12 cellular contexts compared by ENCODE assay signal in genomic region chr11:47272706-47273105, GRCh38. TPM values are rescaled to one million over a fixed set of nuclear protein-coding genes. Genes with fewer than 3 reads are reported as not detected.
DNase-seq lines count a peak whose midpoint lies in the region; ATAC-seq, FAIRE-seq and TF ChIP-seq lines count a peak whose summit lies in the region.
"Had no signal": no experiment of that assay in that cellular context is flagged by ENCODE, and none has a peak within 500 bp of the region (broad histone marks: within the 10 kb centered on the region; RNA-seq: fewer than 3 reads in every experiment).

No MANE protein-coding gene starts in this region.

- no peak for TF ChIP-seq EP300 in A549 (IDR thresholded peaks at IDR 0.05)

- no peak for TF ChIP-seq CTCF in A549 (IDR thresholded peaks at IDR 0.05)
- no peak for TF ChIP-seq CTCF in OCI-LY7 (conservative IDR thresholded peaks at IDR 0.05; ENCODE audit: low read length)
- no peak for TF ChIP-seq CTCF in fibroblast of mammary gland (conservative IDR thresholded peaks at IDR 0.05; ENCODE audit: control insufficient read depth, insufficient read depth, low read depth, low read length)
- TF ChIP-seq CTCF in testis (IDR thresholded peaks at IDR 0.05), result no peak

- TF ChIP-seq POLR2A in A549 (IDR thresholded peaks at IDR 0.05; ENCODE audit: low read length) (no peak), testis (IDR thresholded peaks at IDR 0.05) (no peak)

- DNase-seq in A549 (ENCODE audit: low read depth in 1 of 2, low spot score in 1 of 2) (no peak), OCI-LY7 (ENCODE audit: low spot score) (peak; percentile 13), fibroblast of mammary gland (ENCODE audit: low read depth) (peak; percentile 17), testis (no peak), RPMI8226 (no peak), EL (no peak), NCI-H2029 treated with DMSO at 0.1 percent for 48 hours (lab: John Stamatoyannopoulos, UW) (no peak)
- DNase-seq in CD8-positive, alpha-beta memory T cell, result no peak
- DNase-seq: activated CD4-positive, alpha-beta T cell treated with anti-CD3 and anti-CD28 coated beads for 48 hours; effector CD8-positive, alpha-beta T cell; stimulated activated CD4-positive, alpha-beta T cell treated with anti-CD3 and anti-CD28 coated beads, Interleukin-1b, Interleukin-23, amount 100 ng/mL, for 48 hours had no signal

- intact Hi-C loops in OCI-LY7 (cut with micrococcal nuclease; ENCODE audit: unreplicated experiment), result loop anchor here (5.0 kb wide), 3 partner anchors 100 to 580 kb away; no protein-coding TSS in a partner anchor
- intact Hi-C loops in testis (cut with DNase I; ENCODE audit: low total_unique reads), result no loop called here

- no peak for ATAC-seq in A549

- no peaks in the 10 kb centered on the region for H3K9me3 ChIP-seq in A549
- no peaks in the 10 kb centered on the region for H3K9me3 ChIP-seq in CD8-positive, alpha-beta memory T cell (ENCODE audit: low read length)
- no peaks in the 10 kb centered on the region for H3K9me3 ChIP-seq in OCI-LY7 (ENCODE audit: low read length)
- H3K9me3 ChIP-seq in testis, result no peaks in the 10 kb centered on the region

- H3K79me2 ChIP-seq in OCI-LY7 (ENCODE audit: insufficient read depth, low read depth, low read length), result peaks cover 41% of the 10 kb centered on the region

- 0% methylated on average over 1 of the region's 1 CpG for WGBS in A549 (ENCODE audit: missing lambda C conversion rate)
- 0% methylated on average over 1 of the region's 1 CpG for WGBS in testis, 2 donors

- no peak overlapping the region for H3K4me2 ChIP-seq in A549
- H3K4me2 ChIP-seq in OCI-LY7 (ENCODE audit: low read length), result peak overlapping the region; percentile 86

- H3K9me2 ChIP-seq in OCI-LY7 (ENCODE audit: insufficient read depth, low read length), result no peaks in the 10 kb centered on the region

- H3K27me3 Mint-ChIP-seq in CD8-positive, alpha-beta memory T cell, result no peaks in the 10 kb centered on the region
- H3K27me3 Mint-ChIP-seq: activated naive CD4-positive, alpha-beta T cell treated with anti-CD3 and anti-CD28 coated beads, Interleukin-2, amount 50 U/mL, for 24 hours had no signal

- POLR2A ChIA-PET in A549 (lab: Yijun Ruan, JAX), result interaction anchor here (1.2 kb wide), 1 partner anchor 59 kb away, joined by 3 read pairs; no protein-coding TSS in a partner anchor
- POLR2A ChIA-PET in CD8-positive, alpha-beta memory T cell (lab: Charles Lee), result interaction anchor here (1.0 kb wide), 1 partner anchor 59 kb away, joined by 10 read pairs; the partner anchor contains the start of gene DDB2
- POLR2A ChIA-PET in OCI-LY7 (lab: Charles Lee), result interaction anchor here (0.8 to 2.0 kb wide), 5 partner anchors 10 to 170 kb away, joined by 3 to 7 read pairs (median 3); partner anchors contain the start of gene ACP2

- H3K9me3 Mint-ChIP-seq in CD8-positive, alpha-beta memory T cell, result no peaks in the 10 kb centered on the region
- H3K9me3 Mint-ChIP-seq: activated naive CD4-positive, alpha-beta T cell treated with anti-CD3 and anti-CD28 coated beads, Interleukin-2, amount 50 U/mL, for 24 hours had no signal

- peaks cover 3 to 54% (median 4%) of the 10 kb centered on the region in 3 donors for H3K36me3 Mint-ChIP-seq in CD8-positive, alpha-beta memory T cell

- CTCF ChIA-PET in A549 (lab: Yijun Ruan, JAX), result interaction anchor here (0.5 to 3.9 kb wide), 14 partner anchors 8 to 323 kb away, joined by 3 to 32 read pairs (median 4); partner anchors contain the start of gene NR1H3
- CTCF ChIA-PET in CD8-positive, alpha-beta memory T cell (lab: Charles Lee), result interaction anchor here (0.7 to 2.2 kb wide), 6 partner anchors 9 to 48 kb away, joined by 3 to 9 read pairs (median 4); partner anchors contain the start of gene ACP2
- CTCF ChIA-PET in OCI-LY7 (lab: Charles Lee; ENCODE audit: unreplicated experiment), result interaction anchor here (0.7 kb wide), 2 partner anchors 52 to 308 kb away, joined by 3 read pairs; no protein-coding TSS in a partner anchor

- H3K4me3 ChIP-seq in A549 (no peak overlapping the region), OCI-LY7 (ENCODE audit: low read depth, low read length, poor library complexity, severe bottlenecking) (peak overlapping the region; percentile 78), fibroblast of mammary gland (ENCODE audit: control insufficient read depth, low read depth, low read length) (no peak overlapping the region), testis (no peak overlapping the region)
- no peak overlapping the region for H3K4me3 ChIP-seq in CD8-positive, alpha-beta memory T cell (ENCODE audit: low read length)

- FAIRE-seq in A549 (lab: Jason Lieb, UNC), result no peak

- H3K4me1 ChIP-seq in A549 (peaks cover 22% of the 10 kb centered on the region), OCI-LY7 (ENCODE audit: insufficient read depth, low read length, poor library complexity, severe bottlenecking) (peaks cover 38% of the 10 kb centered on the region), testis (peaks cover 26% of the 10 kb centered on the region)
- H3K4me1 ChIP-seq in CD8-positive, alpha-beta memory T cell (ENCODE audit: insufficient read depth, low read length), result peaks cover 33% of the 10 kb centered on the region

- H3K27ac ChIP-seq in A549 (no peak overlapping the region), OCI-LY7 (ENCODE audit: low read depth, low read length, poor library complexity, severe bottlenecking) (peak overlapping the region; percentile 27), testis (no peak overlapping the region)
- no peak overlapping the region for H3K27ac ChIP-seq in CD8-positive, alpha-beta memory T cell (ENCODE audit: low read depth, low read length)

- H3K4me1 Mint-ChIP-seq in CD8-positive, alpha-beta memory T cell, result peaks cover 49 to 57% (median 53%) of the 10 kb centered on the region in 3 donors

- H3K4me3 Mint-ChIP-seq in CD8-positive, alpha-beta memory T cell, result peak overlapping the region in 3 of 7 donors; percentile 2 to 82 (median 9)

- no peak overlapping the region for H2AFZ ChIP-seq in OCI-LY7 (ENCODE audit: low read length)

- TF ChIP-seq RAD21 in A549 (conservative IDR thresholded peaks at IDR 0.05 in 1 of 2, IDR thresholded peaks at IDR 0.05 in 1 of 2), result no peak

- H3K27ac Mint-ChIP-seq in CD8-positive, alpha-beta memory T cell, result peak overlapping the region in 6 of 8 donors; percentile 37 to 79 (median 52)

- peaks cover 40% of the 10 kb centered on the region for H3K36me3 ChIP-seq in CD8-positive, alpha-beta memory T cell (ENCODE audit: insufficient read depth, low read length)
- H3K36me3 ChIP-seq in OCI-LY7 (ENCODE audit: insufficient read depth, low read length) (peaks cover 41% of the 10 kb centered on the region), testis (ENCODE audit: low read depth, missing control alignments) (no peaks in the 10 kb centered on the region)

- no peaks in the 10 kb centered on the region for H3K27me3 ChIP-seq in CD8-positive, alpha-beta memory T cell (ENCODE audit: insufficient read depth, low read length, poor library complexity, severe bottlenecking)
- H3K27me3 ChIP-seq in testis, result no peaks in the 10 kb centered on the region

- no TSS peak for BruUV-seq in OCI-LY7 (replicated peaks; lab: Mats Ljungman, UMichigan)

- H4K20me1 ChIP-seq in OCI-LY7 (ENCODE audit: insufficient read depth, low read length), result peaks cover 24% of the 10 kb centered on the region; the same call in 1 of the 2 replicates

RNA-seq across cellular contexts. Expression of gene MADD, which starts 2.8 kb away (rescaled TPM):
- polyA plus RNA-seq in A549 (2011; rRNA removed) (16.7 and 46.2 TPM in 2 replicates), A549 (2017; fragmentation: RNase III; extraction: RNeasy Plus Mini Kit Qiagen cat#74134 plus additional on column Dnase treatment) (22.4 to 25.2 TPM (median 24.0 TPM) in 3 replicates), testis (ENCODE audit: insufficient read depth, low read depth, low replicate concordance) (87.8 TPM)
- 17.1 and 17.4 TPM in 2 replicates for polyA plus RNA-seq in A549 (2012; cell fraction: cytosol; rRNA removed)
- polyA plus RNA-seq in A549 (2012; cell fraction: nucleus; rRNA removed), result 51.1 and 76.1 TPM in 2 replicates
- 62.9 and 69.4 TPM in 2 replicates for polyA minus RNA-seq in A549 (2011; rRNA and poly(A)+ RNA removed)
- 10 to 100 TPM; 62.1 to 65.7 TPM for total RNA-seq in CD8-positive, alpha-beta memory T cell
- 30.5 TPM for polyA plus RNA-seq in CD8-positive, alpha-beta memory T cell
- 32.1 and 36.6 TPM in 2 replicates for total RNA-seq in OCI-LY7 (2014; rRNA removed; shearing (Covaris generic))
- total RNA-seq in OCI-LY7 (2022) (47.8 and 48.8 TPM in 2 replicates), testis (100 to 1,000 TPM; 103 to 118 TPM)

RNA-seq across cellular contexts. Expression of gene NR1H3, which starts 14.9 kb away (rescaled TPM):
- 18.7 and 28.6 TPM in 2 replicates for polyA plus RNA-seq in A549 (2011; rRNA removed)
- 22.5 and 24.9 TPM in 2 replicates for polyA plus RNA-seq in A549 (2012; cell fraction: cytosol; rRNA removed)
- polyA plus RNA-seq in A549 (2012; cell fraction: nucleus; rRNA removed), result 34.0 and 37.3 TPM in 2 replicates
- polyA plus RNA-seq in A549 (2017; fragmentation: RNase III; extraction: RNeasy Plus Mini Kit Qiagen cat#74134 plus additional on column Dnase treatment), result 10.6 to 18.4 TPM (median 14.5 TPM) in 3 replicates
- 36.7 and 43.1 TPM in 2 replicates for polyA minus RNA-seq in A549 (2011; rRNA and poly(A)+ RNA removed)
- total RNA-seq in CD8-positive, alpha-beta memory T cell, result 10 to 100 TPM in 1 of 2 experiments, 1 to 10 TPM in 1; 9.6 to 13.6 TPM
- polyA plus RNA-seq in CD8-positive, alpha-beta memory T cell, result 3.7 TPM
- total RNA-seq in OCI-LY7 (2014; rRNA removed; shearing (Covaris generic)), result 6.2 and 7.7 TPM in 2 replicates
- 14.4 and 14.7 TPM in 2 replicates for total RNA-seq in OCI-LY7 (2022)
- 10 to 100 TPM; 29.4 to 38.2 TPM for total RNA-seq in testis
- 83.4 TPM for polyA plus RNA-seq in testis (ENCODE audit: insufficient read depth, low read depth, low replicate concordance)

RNA-seq across cellular contexts. Expression of gene ACP2, which starts 24.1 kb away (rescaled TPM):
- polyA plus RNA-seq in A549 (2011; rRNA removed), result 13.6 and 17.7 TPM in 2 replicates
- 13.2 and 16.7 TPM in 2 replicates for polyA plus RNA-seq in A549 (2012; cell fraction: cytosol; rRNA removed)
- polyA plus RNA-seq in A549 (2012; cell fraction: nucleus; rRNA removed), result 41.3 and 54.2 TPM in 2 replicates
- polyA plus RNA-seq in A549 (2017; fragmentation: RNase III; extraction: RNeasy Plus Mini Kit Qiagen cat#74134 plus additional on column Dnase treatment), result 17.5 to 19.8 TPM (median 19.7 TPM) in 3 replicates
- 31.5 and 32.3 TPM in 2 replicates for polyA minus RNA-seq in A549 (2011; rRNA and poly(A)+ RNA removed)
- 10 to 100 TPM; 24.1 to 24.5 TPM for total RNA-seq in CD8-positive, alpha-beta memory T cell
- 14.6 TPM for polyA plus RNA-seq in CD8-positive, alpha-beta memory T cell
- total RNA-seq in OCI-LY7 (2014; rRNA removed; shearing (Covaris generic)), result 24.5 TPM in 2 replicates
- 24.2 and 26.5 TPM in 2 replicates for total RNA-seq in OCI-LY7 (2022)
- 10 to 100 TPM; 61.3 to 63.7 TPM for total RNA-seq in testis
- 40.3 TPM for polyA plus RNA-seq in testis (ENCODE audit: insufficient read depth, low read depth, low replicate concordance)

RNA-seq across cellular contexts. Expression of gene DDB2, which starts 57.9 kb away (rescaled TPM):
- polyA plus RNA-seq in A549 (2011; rRNA removed) (96.2 and 103 TPM in 2 replicates), A549 (2017; fragmentation: RNase III; extraction: RNeasy Plus Mini Kit Qiagen cat#74134 plus additional on column Dnase treatment) (95.4 to 106 TPM (median 96.9 TPM) in 3 replicates), testis (ENCODE audit: insufficient read depth, low read depth, low replicate concordance) (20.7 TPM)
- 72.0 and 73.6 TPM in 2 replicates for polyA plus RNA-seq in A549 (2012; cell fraction: cytosol; rRNA removed)
- 108 and 145 TPM in 2 replicates for polyA plus RNA-seq in A549 (2012; cell fraction: nucleus; rRNA removed)
- polyA minus RNA-seq in A549 (2011; rRNA and poly(A)+ RNA removed), result 71.0 and 73.0 TPM in 2 replicates
- total RNA-seq in CD8-positive, alpha-beta memory T cell, result 100 to 1,000 TPM; 170 to 172 TPM
- 34.4 TPM for polyA plus RNA-seq in CD8-positive, alpha-beta memory T cell
- 15.6 and 19.9 TPM in 2 replicates for total RNA-seq in OCI-LY7 (2014; rRNA removed; shearing (Covaris generic))
- total RNA-seq in OCI-LY7 (2022) (36.0 and 39.4 TPM in 2 replicates), testis (10 to 100 TPM; 33.6 to 34.7 TPM)

Comparison
In these comparisons a context has a peak if more than half of its experiments do, and no peak if none do; other contexts are left out.
1. DNase-seq: peak in OCI-LY7 (single experiment) and fibroblast of mammary gland (single experiment); none in A549 (0 of 2), CD8-positive, alpha-beta memory T cell (0 of 5), testis (single experiment), RPMI8226 (single experiment), EL (single experiment) and NCI-H2029 treated with DMSO at 0.1 percent for 48 hours (single experiment).